In genomic region chr4:48673537-48673936, GRCh38 we compare ENCODE assay signal across 25 cellular contexts.
"Had no signal": no experiment of that assay in that cellular context is flagged by ENCODE, and none has a peak within 500 bp of the region (broad histone marks: within the 10 kb centered on the region; RNA-seq: fewer than 3 reads in every experiment).

No MANE protein-coding gene starts in this region.

- H3K4me2 ChIP-seq: neural progenitor cell had no signal

- H2AFZ ChIP-seq: neural progenitor cell, parathyroid adenoma had no signal

- DNase-seq: natural killer cell; occipital lobe; ovary; posterior cingulate gyrus; psoas muscle; right cardiac atrium; right lobe of liver; sigmoid colon; small intestine; stimulated activated CD4-positive, alpha-beta T cell treated with anti-CD3 and anti-CD28 coated beads, Interleukin-15, amount 100 ng/mL, for 24 hours; stimulated activated CD4-positive, alpha-beta T cell treated with anti-CD3 and anti-CD28 coated beads, Interleukin-2, amount 100 ng/mL, for 24 hours; stimulated activated CD4-positive, alpha-beta T cell treated with anti-CD3 and anti-CD28 coated beads, Interleukin-2, amount 100 ng/mL, for 48 hours; stimulated activated CD4-positive, alpha-beta T cell treated with anti-CD3 and anti-CD28 coated beads, Interleukin-4, amount 100 ng/mL, for 24 hours; stimulated activated naive B cell treated with anti-CD40 and anti-IgM and Interleukin-4, amounts not matched to agents 10 μg/mL and 1 μg/mL and 100 μg/mL, for 72 hours; stimulated activated naive CD4-positive, alpha-beta T cell treated with Interleukin-2 at 50 U/mL for 16 hours; stomach; thyroid gland; upper lobe of left lung had no signal

- H3K27ac ChIP-seq: neural progenitor cell, ovary, parathyroid adenoma, psoas muscle, right lobe of liver, sigmoid colon, stomach, thoracic aorta, thyroid gland, tibial nerve, vagina had no signal

- H3K27me3 ChIP-seq: neural progenitor cell, ovary, right lobe of liver, sigmoid colon, stomach, thyroid gland, tibial nerve, upper lobe of left lung, vagina had no signal

- H3K9me3 ChIP-seq: ovary, right lobe of liver, sigmoid colon, stomach, thoracic aorta, thyroid gland, tibial nerve, upper lobe of left lung, vagina had no signal

- H3K9ac ChIP-seq: neural progenitor cell, parathyroid adenoma had no signal

- H3K4me3 ChIP-seq: neural progenitor cell, ovary, psoas muscle, right lobe of liver, sigmoid colon, stomach, thoracic aorta, thyroid gland, tibial nerve, upper lobe of left lung, vagina had no signal

- FAIRE-seq: small intestine, urothelium cell line had no signal

- H3K4me1 ChIP-seq: neural progenitor cell, parathyroid adenoma, right lobe of liver, sigmoid colon, thyroid gland, vagina had no signal

- H3K36me3 ChIP-seq: ovary, right lobe of liver, sigmoid colon, thoracic aorta, thyroid gland, upper lobe of left lung, vagina had no signal

- ATAC-seq: natural killer cell; psoas muscle; right cardiac atrium; right lobe of liver; stimulated activated effector memory CD8-positive, alpha-beta T cell treated with anti-CD3 and anti-CD28 coated beads, Interleukin-12 subunit alpha, Interleukin-12 subunit beta, amount 100 ng/mL, for 72 hours; stimulated activated naive B cell treated with anti-CD40 and anti-IgM and Interleukin-4, amounts not matched to agents 10 μg/mL and 1 μg/mL and 100 μg/mL, for 72 hours had no signal
